ENCODE assay signal across 16 cellular contexts in the genomic region with DNA sequence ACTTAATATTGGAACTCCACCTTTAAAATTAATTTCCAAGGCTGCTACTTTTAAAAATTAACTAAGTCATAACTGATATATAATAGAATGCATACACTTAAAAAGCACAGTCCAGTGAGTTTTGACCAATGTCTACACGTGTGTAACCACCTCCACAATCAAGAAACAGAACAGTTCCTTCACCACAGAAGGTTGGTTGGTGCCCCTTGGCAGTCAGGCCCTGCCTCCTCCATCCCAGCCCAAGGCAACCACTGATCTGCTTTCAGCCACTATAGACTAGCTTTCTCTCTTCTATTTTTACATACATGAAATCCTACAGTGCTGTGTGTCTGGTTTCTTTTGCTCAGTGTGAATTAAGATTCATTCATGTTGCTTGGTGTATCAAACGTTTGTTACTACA.
DNase-seq lines count a peak whose midpoint lies in the region; ATAC-seq, FAIRE-seq and TF ChIP-seq lines count a peak whose summit lies in the region.
"Had no signal": no experiment of that assay in that cellular context is flagged by ENCODE, and none has a peak within 500 bp of the region (broad histone marks: within the 10 kb centered on the region; RNA-seq: fewer than 3 reads in every experiment).

No MANE protein-coding gene starts in this region.

- no peak overlapping the region for H2AFZ ChIP-seq in MM.1S (ENCODE audit: low read length)

- H4K20me1 ChIP-seq in MM.1S (ENCODE audit: insufficient read depth, low read length): no peaks in the 10 kb centered on the region

- no peak overlapping the region for H3K4me3 Mint-ChIP-seq in stimulated activated naive CD8-positive, alpha-beta T cell treated with anti-CD3 and anti-CD28 coated beads, Interleukin-15, amount 100 ng/mL, for 72 hours
- H3K4me3 Mint-ChIP-seq: CD4-positive, CD25-positive, alpha-beta regulatory T cell had no signal

- H3K36me3 ChIP-seq in MM.1S (replicated peaks; ENCODE audit: insufficient read depth, low read length) (no peaks in the 10 kb centered on the region), SJCRH30 (no peaks in the 10 kb centered on the region)
- H3K36me3 ChIP-seq: HAP-1 had no signal

- TF ChIP-seq CTCF in MM.1S (IDR thresholded peaks at IDR 0.05; ENCODE audit: low read length): no peak

- no peak for FAIRE-seq in urothelium cell line (lab: Jason Lieb, UNC)
- FAIRE-seq: H1 had no signal

- ATAC-seq in stimulated activated naive CD8-positive, alpha-beta T cell treated with anti-CD3 and anti-CD28 coated beads, Interleukin-15, amount 100 ng/mL, for 72 hours: peak; percentile 49
- ATAC-seq in stimulated activated naive CD8-positive, alpha-beta T cell treated with anti-CD3 and anti-CD28 coated beads, Interleukin-15, Interleukin-2, amounts not matched to agents 100 U/mL and 50 U/mL, for 24 hours: no peak
- peak; percentile 61 for ATAC-seq in GM19467 (IDR thresholded peaks at IDR 0.05; ENCODE audit: unreplicated experiment)

- H3K9me2 ChIP-seq in MM.1S (replicated peaks; ENCODE audit: insufficient read depth, low read length): no peaks in the 10 kb centered on the region

- H3K9me3 Mint-ChIP-seq in stimulated activated naive CD8-positive, alpha-beta T cell treated with anti-CD3 and anti-CD28 coated beads, Interleukin-15, amount 100 ng/mL, for 72 hours: peaks cover 4 to 15% of the 10 kb centered on the region in 2 donors

- H3K9me3 ChIP-seq in MM.1S (replicated peaks; ENCODE audit: insufficient read depth, low read length) (no peaks in the 10 kb centered on the region), SJCRH30 (replicated peaks) (no peaks in the 10 kb centered on the region; the same call in 1 of the 2 replicates)

- peak overlapping the region in 1 of 2 donors; percentile 48 for H3K27ac Mint-ChIP-seq in stimulated activated naive CD8-positive, alpha-beta T cell treated with anti-CD3 and anti-CD28 coated beads, Interleukin-15, amount 100 ng/mL, for 72 hours
- H3K27ac Mint-ChIP-seq: CD4-positive, CD25-positive, alpha-beta regulatory T cell had no signal

- H3F3A ChIP-seq in MM.1S (ENCODE audit: insufficient read depth, low read length): peaks cover 22% of the 10 kb centered on the region

- no peak overlapping the region for H3K9ac ChIP-seq in MM.1S (ENCODE audit: low read length)
- H3K9ac ChIP-seq: BLaER1 treated with 17β-estradiol and CSF1 and Interleukin-3, amounts not matched to agents 10 nM and 100 nM had no signal

- no peaks in the 10 kb centered on the region for H3K79me2 ChIP-seq in MM.1S (ENCODE audit: low read length)

- H3K4me2 ChIP-seq in MM.1S (ENCODE audit: low read depth, low read length): peak overlapping the region; percentile 6; the same call in 1 of the 2 replicates
- H3K4me2 ChIP-seq: BLaER1 treated with 17β-estradiol and CSF1 and Interleukin-3, amounts not matched to agents 10 nM and 100 nM had no signal

- H3K27ac ChIP-seq in MM.1S (ENCODE audit: low read length) (peak overlapping the region; percentile 4; the same call in 1 of the 2 replicates), SJCRH30 (no peak overlapping the region)
- H3K27ac ChIP-seq: BLaER1 treated with 17β-estradiol and CSF1 and Interleukin-3, amounts not matched to agents 10 nM and 100 nM had no signal

- H3K4me1 ChIP-seq in MM.1S (ENCODE audit: low read length) (peaks cover 47% of the 10 kb centered on the region), SJCRH30 (peaks cover 4% of the 10 kb centered on the region; the same call in 1 of the 2 replicates)

- no peak for DNase-seq in stimulated activated naive CD8-positive, alpha-beta T cell treated with anti-CD3 and anti-CD28 coated beads, Interleukin-15, amount 100 ng/mL, for 72 hours
- no peak for DNase-seq in stimulated activated naive CD8-positive, alpha-beta T cell treated with anti-CD3 and anti-CD28 coated beads, Interleukin-15, Interleukin-2, amounts not matched to agents 100 U/mL and 50 U/mL, for 24 hours
- DNase-seq in MM.1S (peak; percentile 57), SJCRH30 (no peak), urothelium cell line (ENCODE audit: low spot score) (no peak), UCSD-AML1 (lab: John Stamatoyannopoulos, UW; ENCODE audit: unreplicated experiment) (no peak)
- no peak for DNase-seq in stimulated activated CD4-positive, alpha-beta T cell treated with anti-CD3 and anti-CD28 coated beads, Interleukin-4, amount 100 ng/mL, for 24 hours
- DNase-seq: ACHN; CD4-positive, CD25-positive, alpha-beta regulatory T cell; DMS79; IMR-90; KBM-7 had no signal

- H3K27me3 Mint-ChIP-seq in stimulated activated naive CD8-positive, alpha-beta T cell treated with anti-CD3 and anti-CD28 coated beads, Interleukin-15, amount 100 ng/mL, for 72 hours: no peaks in the 10 kb centered on the region
- H3K27me3 Mint-ChIP-seq: CD4-positive, CD25-positive, alpha-beta regulatory T cell had no signal

- H3K4me3 ChIP-seq in MM.1S (ENCODE audit: low read length): no peak overlapping the region
- no peak overlapping the region for H3K4me3 ChIP-seq in SJCRH30
- H3K4me3 ChIP-seq: BLaER1 treated with 17β-estradiol and CSF1 and Interleukin-3, amounts not matched to agents 10 nM and 100 nM; HAP-1 had no signal

- H3K4me1 Mint-ChIP-seq in stimulated activated naive CD8-positive, alpha-beta T cell treated with anti-CD3 and anti-CD28 coated beads, Interleukin-15, amount 100 ng/mL, for 72 hours: peaks cover 19% of the 10 kb centered on the region

- H3K27me3 ChIP-seq in MM.1S (replicated peaks; ENCODE audit: insufficient read depth, low read length) (no peaks in the 10 kb centered on the region), SJCRH30 (no peaks in the 10 kb centered on the region)
- H3K27me3 ChIP-seq: BLaER1 treated with 17β-estradiol and CSF1 and Interleukin-3, amounts not matched to agents 10 nM and 100 nM had no signal
